27 cellular contexts compared by ENCODE assay signal in the genomic region with DNA sequence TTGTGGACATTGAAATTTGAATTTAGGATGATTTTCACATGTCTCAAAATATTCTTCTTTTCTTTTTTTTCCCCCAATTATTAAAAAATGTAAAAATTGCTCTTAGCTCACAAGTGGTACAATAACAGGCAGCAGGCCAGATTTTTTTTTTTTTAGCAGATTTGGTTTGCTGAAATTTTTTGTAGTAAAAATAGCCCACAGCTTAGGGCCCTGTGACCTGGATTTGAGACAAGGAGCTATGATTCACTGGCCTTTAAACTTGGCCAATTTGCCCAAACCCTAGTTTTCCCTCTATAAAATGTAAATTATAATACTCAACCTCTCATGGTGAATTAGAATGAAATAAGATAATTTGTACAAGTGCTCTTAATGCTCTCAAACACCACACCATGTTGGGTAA.
DNase-seq lines count a peak whose midpoint lies in the region; ATAC-seq and TF ChIP-seq lines count a peak whose summit lies in the region.
"Had no signal": no experiment of that assay in that cellular context is flagged by ENCODE, and none has a peak within 500 bp of the region (broad histone marks: within the 10 kb centered on the region; RNA-seq: fewer than 3 reads in every experiment).

No MANE protein-coding gene starts in this region.

- TF ChIP-seq CTCF in cardiac fibroblast (IDR thresholded peaks at IDR 0.05; ENCODE audit: low read depth, low read length): no peak
- TF ChIP-seq CTCF in PC-3 (conservative IDR thresholded peaks at IDR 0.05; ENCODE audit: low read depth, low read length): no peak

- no peak overlapping the region for H3K9ac ChIP-seq in PC-3 (ENCODE audit: low read length)

- no peak for ATAC-seq in PC-3
- ATAC-seq: CD8-positive, alpha-beta T cell; HepG2; Panc1 had no signal

- intact Hi-C loops in PC-3 (cut with micrococcal nuclease): no loop called here

- H3K4me2 ChIP-seq in PC-3 (ENCODE audit: low read length): no peak overlapping the region

- BruUV-seq in PC-3 (replicated peaks; lab: Mats Ljungman, UMichigan): no TSS peak

- no peaks in the 10 kb centered on the region for H3K4me1 ChIP-seq in PC-3 (ENCODE audit: insufficient read depth, low read length)

- H3K36me3 ChIP-seq in PC-3 (ENCODE audit: low read depth, low read length): no peaks in the 10 kb centered on the region
- H3K36me3 ChIP-seq: MG63 had no signal

- H3F3A ChIP-seq in PC-3 (ENCODE audit: low read length, unreplicated experiment): no peaks in the 10 kb centered on the region

- no peak overlapping the region for H3K4me3 ChIP-seq in cardiac fibroblast (replicated peaks in 1 of 2; ENCODE audit: low read depth in 2 of 2, low read length in 2 of 2)
- no peak overlapping the region for H3K4me3 ChIP-seq in PC-3 (ENCODE audit: low read length)
- H3K4me3 ChIP-seq: MG63 had no signal

- no peaks in the 10 kb centered on the region for H3K9me3 ChIP-seq in PC-3 (ENCODE audit: low read length)
- H3K9me3 ChIP-seq: MG63 had no signal

- no peak overlapping the region for H3K27ac ChIP-seq in PC-3 (ENCODE audit: low read length)
- H3K27ac ChIP-seq: C4-2B, RWPE1 had no signal

- H3K27me3 ChIP-seq in PC-3 (ENCODE audit: low read length): peaks cover 23% of the 10 kb centered on the region; the same call in 1 of the 2 replicates
- H3K27me3 ChIP-seq: MG63 had no signal

- CTCF ChIA-PET in PC-3 (lab: Charles Lee): no interaction called here

- H4K20me1 ChIP-seq in PC-3 (ENCODE audit: low read length): no peaks in the 10 kb centered on the region

- POLR2A ChIA-PET in PC-3 (lab: Charles Lee; ENCODE audit: unreplicated experiment): interaction anchor here (0.6 kb wide), 1 partner anchor 10 kb away, joined by 5 read pairs; no protein-coding TSS in a partner anchor

- H3K9me2 ChIP-seq in PC-3 (replicated peaks; ENCODE audit: low read length): no peaks in the 10 kb centered on the region

- DNase-seq in AG08395 (ENCODE audit: low spot score) (peak; percentile 20), EH (ENCODE audit: low read depth) (peak; percentile 57), cardiac fibroblast (ENCODE audit: low read depth in 2 of 2) (peak; percentile 30 to 60), myocyte (ENCODE audit: low read depth) (peak; percentile 65), NCI-H2107 treated with DMSO at 0.1 percent for 48 hours (lab: John Stamatoyannopoulos, UW; ENCODE audit: unreplicated experiment) (no peak), PC-3 (no peak), inferior parietal cortex (ENCODE audit: extremely low spot score) (no peak)
- no peak for DNase-seq in activated CD4-positive, alpha-beta T cell treated with anti-CD3 and anti-CD28 coated beads for 1 hour
- DNase-seq: CD8-positive, alpha-beta T cell; DMS 273 treated with DMSO at 0.1 percent for 48 hours; DMS79; H7; Karpas-422; MG63; NCI-H1048; NCI-H1417; NCI-H1694; NCI-H2081; NCI-H2171; NCI-H226; NCI-H510A; NCI-H69; SHP77 treated with DMSO at 0.1 percent for 48 hours had no signal

- H2AFZ ChIP-seq in PC-3 (ENCODE audit: low read length): no peak overlapping the region

- no peaks in the 10 kb centered on the region for H3K79me2 ChIP-seq in PC-3 (ENCODE audit: low read length)

Comparison
In these comparisons a context has a peak if more than half of its experiments do, and no peak if none do; other contexts are left out.
1. DNase-seq: peak in AG08395 (single experiment), EH (single experiment), cardiac fibroblast (2 of 2) and myocyte (single experiment); none in activated CD4-positive, alpha-beta T cell treated with anti-CD3 and anti-CD28 coated beads for 1 hour (single experiment), NCI-H2107 treated with DMSO at 0.1 percent for 48 hours (single experiment), PC-3 (single experiment) and inferior parietal cortex (single experiment).